ENCODE assay signal across 7 cellular contexts in the genomic region with DNA sequence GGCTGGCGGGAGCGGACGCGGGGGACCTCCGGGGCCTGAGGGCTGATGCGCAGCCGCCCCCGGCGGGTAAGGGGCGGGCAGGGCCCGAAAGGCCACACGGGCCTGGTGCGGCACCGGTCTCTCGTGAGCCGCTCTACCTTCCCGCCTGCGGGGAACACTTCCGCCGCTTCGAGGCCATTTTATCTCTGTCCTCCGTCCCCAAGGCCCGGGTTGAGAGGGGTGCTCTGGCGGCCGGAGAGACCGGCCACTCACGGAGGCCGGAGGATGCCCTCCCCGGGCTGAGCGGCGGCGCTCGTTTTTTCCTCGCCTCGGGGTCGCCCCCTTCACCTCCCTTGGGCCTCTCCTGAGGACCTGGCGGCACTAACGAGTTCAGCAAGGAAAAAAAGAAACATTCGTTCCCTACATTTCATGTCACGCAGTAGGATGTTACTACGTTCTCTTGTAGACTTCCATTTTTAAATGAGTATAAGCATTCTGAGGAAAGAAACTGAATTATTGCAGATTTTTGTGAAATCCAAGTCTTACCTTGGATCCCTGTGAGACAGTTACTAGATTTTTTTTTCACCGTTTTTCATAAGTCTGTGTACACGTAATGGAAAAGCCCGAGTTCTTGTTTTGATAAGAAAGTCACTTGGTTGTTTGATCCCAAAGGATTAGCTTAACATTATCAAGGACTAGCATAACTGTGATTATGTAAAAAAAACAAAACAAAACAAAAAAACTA. TPM values are rescaled to one million over a fixed set of nuclear protein-coding genes. Genes with fewer than 3 reads are reported as not detected.
A peak's percentile ranks its signal among the peaks of the same experiment; 100 is the strongest.
DNase-seq lines count a peak whose midpoint lies in the region; ATAC-seq, FAIRE-seq and TF ChIP-seq lines count a peak whose summit lies in the region.

No MANE protein-coding gene starts in this region.

- POLR2A ChIA-PET in endothelial cell of umbilical vein (lab: Charles Lee), result interaction anchor here (1.4 to 3.3 kb wide), 3 partner anchors 36 to 62 kb away, joined by 3 to 21 read pairs (median 18); partner anchors contain the start of genes MRPL18 and TCP1

- H3K36me3 ChIP-seq in SU-DHL-6 (ENCODE audit: low read length) (peaks cover 27% of the 10 kb centered on the region; the same call in 1 of the 2 replicates), endothelial cell of umbilical vein (ENCODE audit: control insufficient read depth in 2 of 2, extremely low read depth in 1 of 2, insufficient read depth in 2 of 2, low read length in 2 of 2) (no peaks in the 10 kb centered on the region)

- CTCF ChIA-PET in endothelial cell of umbilical vein (lab: Charles Lee), result interaction anchor here (1.1 to 2.8 kb wide), 4 partner anchors 10 to 36 kb away, joined by 3 to 12 read pairs (median 4); no protein-coding TSS in a partner anchor

- no peaks in the 10 kb centered on the region for H3K9me2 ChIP-seq in SU-DHL-6 (replicated peaks; ENCODE audit: insufficient read depth, low read length)

- H2AFZ ChIP-seq in SU-DHL-6 (ENCODE audit: low read depth, low read length, severe bottlenecking), result no peak overlapping the region
- peak overlapping the region; percentile 61 for H2AFZ ChIP-seq in endothelial cell of umbilical vein (ENCODE audit: low read depth, low read length)

- ATAC-seq in GM19463 (IDR thresholded peaks at IDR 0.05; ENCODE audit: unreplicated experiment) (peak; percentile 34), HG03469 (IDR thresholded peaks at IDR 0.05; ENCODE audit: unreplicated experiment) (peak; percentile 19)

- peaks cover 43% of the 10 kb centered on the region for H4K20me1 ChIP-seq in SU-DHL-6 (ENCODE audit: low read depth, low read length)
- peaks cover 20% of the 10 kb centered on the region for H4K20me1 ChIP-seq in endothelial cell of umbilical vein (replicated peaks; ENCODE audit: control insufficient read depth, extremely low read depth, insufficient read depth, low read length)

- H3F3A ChIP-seq in SU-DHL-6 (ENCODE audit: insufficient read depth), result peaks cover 3% of the 10 kb centered on the region; the same call in 1 of the 2 replicates

- FAIRE-seq in endothelial cell of umbilical vein (lab: Jason Lieb, UNC), result peak; percentile 8

- intact Hi-C loops in endothelial cell of umbilical vein (cut with micrococcal nuclease), result loop anchor here (1.0 kb wide), 4 partner anchors 34 to 253 kb away; partner anchors contain the start of genes ACAT2, SOD2 and TCP1
- intact Hi-C loops in posterior cingulate gyrus (cut with DNase I), result loop anchor here (1.0 to 2.0 kb wide), 3 partner anchors 33 to 63 kb away; partner anchors contain the start of genes MRPL18 and SOD2

- H3K79me2 ChIP-seq in SU-DHL-6 (ENCODE audit: insufficient read depth, low read length) (peaks cover 93% of the 10 kb centered on the region), endothelial cell of umbilical vein (ENCODE audit: control insufficient read depth, insufficient read depth, low read length) (peaks cover 74% of the 10 kb centered on the region)

- TF ChIP-seq POLR2A in endothelial cell of umbilical vein (IDR thresholded peaks at IDR 0.05; ENCODE audit: low read depth, low read length), result no peak

- no peak for TF ChIP-seq CTCF in SU-DHL-6 (IDR thresholded peaks at IDR 0.05; ENCODE audit: insufficient read depth, low read length, poor library complexity, severe bottlenecking)
- TF ChIP-seq CTCF in endothelial cell of umbilical vein (IDR thresholded peaks at IDR 0.05; ENCODE audit: extremely low read depth in 1 of 2, insufficient read depth in 1 of 2, low read depth in 1 of 2, low read length in 2 of 2), result no peak

- H3K27me3 ChIP-seq in SU-DHL-6 (ENCODE audit: low read length), result no peaks in the 10 kb centered on the region
- no peaks in the 10 kb centered on the region for H3K27me3 ChIP-seq in endothelial cell of umbilical vein (ENCODE audit: control insufficient read depth in 2 of 2, insufficient read depth in 2 of 2, low read length in 2 of 2)

- H3K4me3 ChIP-seq in SU-DHL-6 (ENCODE audit: insufficient read depth, low read length, poor library complexity, severe bottlenecking) (peak overlapping the region; percentile 86), endothelial cell of umbilical vein (replicated peaks in 1 of 3; ENCODE audit: insufficient read depth in 1 of 3, low read depth in 1 of 3, low read length in 3 of 3) (peak overlapping the region; percentile 83 to 100 (median 89))

- TSS peak; percentile 34 for BruUV-seq in endothelial cell of umbilical vein (replicated peaks; lab: Mats Ljungman, UMichigan)

- dilution Hi-C loops in endothelial cell of umbilical vein (cut with MboI; ENCODE audit: extremely low pct_ligation_motif_present, low sequenced_read_pairs), result no loop called here

- no peaks in the 10 kb centered on the region for H3K9me3 ChIP-seq in SU-DHL-6 (ENCODE audit: insufficient read depth, low read length)
- H3K9me3 ChIP-seq in endothelial cell of umbilical vein (replicated peaks; ENCODE audit: control insufficient read depth, insufficient read depth, low read length), result no peaks in the 10 kb centered on the region

- no peaks in the 10 kb centered on the region for H3K9me1 ChIP-seq in endothelial cell of umbilical vein (replicated peaks; ENCODE audit: control insufficient read depth, extremely low read depth, insufficient read depth, low read length)

- H3K9ac ChIP-seq in SU-DHL-6 (ENCODE audit: low read length) (peak overlapping the region; percentile 89), endothelial cell of umbilical vein (replicated peaks; ENCODE audit: extremely low read depth, insufficient read depth, low read length) (peak overlapping the region; percentile 98)

- peaks cover 21% of the 10 kb centered on the region for H3K4me1 ChIP-seq in endothelial cell of umbilical vein (ENCODE audit: control insufficient read depth, extremely low read depth, insufficient read depth, low read length)

- H3K27ac ChIP-seq in SU-DHL-6 (ENCODE audit: low read depth, low read length), result peak overlapping the region; percentile 89
- peak overlapping the region; percentile 93 for H3K27ac ChIP-seq in endothelial cell of umbilical vein (ENCODE audit: insufficient read depth, low read depth, low read length)

- H3K4me2 ChIP-seq in SU-DHL-6 (ENCODE audit: low read depth, low read length, poor library complexity, severe bottlenecking) (peak overlapping the region; percentile 95), endothelial cell of umbilical vein (ENCODE audit: insufficient read depth, low read length) (peak overlapping the region; percentile 99)

- DNase-seq in GM03348 (ENCODE audit: low spot score), result peak; percentile 68
- peak; percentile 63 for DNase-seq in endothelial cell of umbilical vein (ENCODE audit: low read depth, low spot score)
- peak; percentile 53 for DNase-seq in myocyte (ENCODE audit: low read depth)
- DNase-seq in posterior cingulate gyrus, result no peak

TF ChIP-seq in endothelial cell of umbilical vein, 7 proteins besides CTCF, POLR2A, EP300 and RAD21:
- TF ChIP-seq GATA2 (IDR thresholded peaks at IDR 0.05; ENCODE audit: insufficient read depth, insufficient read length, low read depth, low read length) (no peak), JUN (IDR thresholded peaks at IDR 0.05; ENCODE audit: borderline replicate concordance, insufficient read depth, insufficient read length, low read depth) (no peak), FOS (IDR thresholded peaks at IDR 0.05; ENCODE audit: borderline replicate concordance, insufficient read depth, low read length) (no peak), MYC (IDR thresholded peaks at IDR 0.05; ENCODE audit: low read depth, low read length) (no peak), EZH2 (IDR thresholded peaks at IDR 0.05; ENCODE audit: borderline replicate concordance, low read depth, low read length, severe bottlenecking) (no peak), POLR2AphosphoS5 (IDR thresholded peaks at IDR 0.05; ENCODE audit: insufficient read depth, low read depth, low read length) (no peak)
- TF ChIP-seq, protein P1, sequence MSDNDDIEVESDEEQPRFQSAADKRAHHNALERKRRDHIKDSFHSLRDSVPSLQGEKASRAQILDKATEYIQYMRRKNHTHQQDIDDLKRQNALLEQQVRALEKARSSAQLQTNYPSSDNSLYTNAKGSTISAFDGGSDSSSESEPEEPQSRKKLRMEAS (IDR thresholded peaks at IDR 0.05; ENCODE audit: insufficient read depth, insufficient read length), result no peak

RNA-seq across cellular contexts. Expression of gene WTAP, which starts 0.6 kb away (rescaled TPM):
- total RNA-seq in endothelial cell of umbilical vein (75.6 and 81.6 TPM in 2 replicates), myocyte (64.8 and 68.4 TPM in 2 replicates)
- polyA plus RNA-seq in endothelial cell of umbilical vein, result 16.5 and 21.7 TPM in 2 replicates
- polyA plus RNA-seq in endothelial cell of umbilical vein (2011; cell fraction: cytosol; rRNA removed), result 20.7 and 22.2 TPM in 2 replicates
- polyA plus RNA-seq in endothelial cell of umbilical vein (2011; cell fraction: nucleus; rRNA removed), result 31.5 and 37.9 TPM in 2 replicates
- polyA plus RNA-seq in endothelial cell of umbilical vein (2012), result 51.1 and 74.2 TPM in 2 replicates
- 35.7 and 37.0 TPM in 2 replicates for polyA minus RNA-seq in endothelial cell of umbilical vein
- polyA minus RNA-seq in endothelial cell of umbilical vein (2011; cell fraction: cytosol; rRNA and poly(A)+ RNA removed), result 16.8 TPM
- 43.8 and 60.2 TPM in 2 replicates for polyA minus RNA-seq in endothelial cell of umbilical vein (2011; cell fraction: nucleus; rRNA and poly(A)+ RNA removed)
- polyA plus RNA-seq in myocyte (2012), result 38.6 TPM

RNA-seq across cellular contexts. Expression of gene ACAT2, which starts 34.0 kb away (rescaled TPM):
- total RNA-seq in endothelial cell of umbilical vein (114 and 131 TPM in 2 replicates), myocyte (13.9 and 27.0 TPM in 2 replicates)
- polyA plus RNA-seq in endothelial cell of umbilical vein, result 32.3 and 44.6 TPM in 2 replicates
- polyA plus RNA-seq in endothelial cell of umbilical vein (2011; cell fraction: cytosol; rRNA removed), result 63.6 and 68.4 TPM in 2 replicates
- polyA plus RNA-seq in endothelial cell of umbilical vein (2011; cell fraction: nucleus; rRNA removed), result 38.1 and 47.5 TPM in 2 replicates
- 20.6 and 38.3 TPM in 2 replicates for polyA plus RNA-seq in endothelial cell of umbilical vein (2012)
- 62.8 and 75.8 TPM in 2 replicates for polyA minus RNA-seq in endothelial cell of umbilical vein
- polyA minus RNA-seq in endothelial cell of umbilical vein (2011; cell fraction: cytosol; rRNA and poly(A)+ RNA removed), result 26.7 TPM
- polyA minus RNA-seq in endothelial cell of umbilical vein (2011; cell fraction: nucleus; rRNA and poly(A)+ RNA removed), result 16.8 and 21.5 TPM in 2 replicates
- 35.2 TPM for polyA plus RNA-seq in myocyte (2012)

RNA-seq across cellular contexts. Expression of gene SOD2, which starts 34.8 kb away (rescaled TPM):
- total RNA-seq in endothelial cell of umbilical vein, result 58.9 and 62.7 TPM in 2 replicates
- 27.7 and 31.6 TPM in 2 replicates for polyA plus RNA-seq in endothelial cell of umbilical vein
- 34.6 and 38.7 TPM in 2 replicates for polyA plus RNA-seq in endothelial cell of umbilical vein (2011; cell fraction: cytosol; rRNA removed)
- 19.9 and 24.7 TPM in 2 replicates for polyA plus RNA-seq in endothelial cell of umbilical vein (2011; cell fraction: nucleus; rRNA removed)
- polyA plus RNA-seq in endothelial cell of umbilical vein (2012), result 63.2 and 71.0 TPM in 2 replicates
- 57.6 and 74.5 TPM in 2 replicates for polyA minus RNA-seq in endothelial cell of umbilical vein
- 85.6 TPM for polyA minus RNA-seq in endothelial cell of umbilical vein (2011; cell fraction: cytosol; rRNA and poly(A)+ RNA removed)
- 18.7 and 26.5 TPM in 2 replicates for polyA minus RNA-seq in endothelial cell of umbilical vein (2011; cell fraction: nucleus; rRNA and poly(A)+ RNA removed)
- total RNA-seq in myocyte, result 177 and 208 TPM in 2 replicates
- polyA plus RNA-seq in myocyte (2012), result 89.7 TPM

Comparison
In these comparisons a context has a peak if more than half of its experiments do, and no peak if none do; other contexts are left out.
1. DNase-seq: peak in GM03348 (single experiment), endothelial cell of umbilical vein (single experiment) and myocyte (single experiment); none in posterior cingulate gyrus (0 of 10).